8 cellular contexts compared by ENCODE assay signal in the genomic region with DNA sequence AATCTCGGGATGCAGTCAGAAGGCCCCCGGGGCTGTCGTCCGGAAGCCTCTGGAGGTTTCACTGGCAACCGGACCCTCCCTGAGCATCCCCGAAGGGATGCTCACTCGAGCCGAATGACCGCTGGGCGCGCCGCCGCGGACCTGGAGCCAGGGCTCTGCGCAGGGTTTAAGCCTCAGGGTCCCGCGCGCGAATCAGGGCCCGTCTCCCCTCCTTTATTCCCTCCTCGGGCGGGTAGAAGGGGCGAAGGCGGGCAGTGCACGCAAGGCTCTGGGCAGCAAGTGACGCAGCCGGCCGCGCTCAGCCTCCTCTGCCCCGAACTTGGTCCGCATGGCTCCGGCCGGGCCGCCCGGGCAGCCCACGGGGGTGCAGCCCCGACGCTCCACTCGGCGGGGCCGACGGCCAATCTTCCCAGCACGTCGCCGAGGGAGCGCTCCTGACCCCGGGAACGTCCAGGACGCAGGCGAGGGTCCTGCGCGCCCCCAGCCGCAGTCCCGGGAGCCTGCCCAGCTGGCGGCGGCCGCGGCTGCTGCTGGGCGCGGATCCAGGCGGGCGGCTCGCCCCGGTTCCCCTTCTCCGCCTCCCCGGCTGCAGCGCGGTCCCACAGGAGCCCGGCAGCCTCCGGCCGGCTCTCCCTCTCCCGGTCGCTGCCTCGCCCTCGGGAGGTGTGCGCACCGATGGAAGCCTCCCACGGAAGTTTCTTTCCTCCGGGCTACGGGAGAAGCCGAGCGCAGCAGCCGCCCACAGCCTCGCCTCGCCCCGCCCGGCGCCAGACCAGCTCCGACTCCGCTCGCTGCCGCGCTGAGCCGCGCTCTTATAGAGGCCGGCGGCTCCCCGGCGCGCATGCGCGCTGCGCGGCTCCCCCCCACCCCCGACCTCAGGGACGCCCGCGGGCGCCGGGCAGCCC. TPM values are rescaled to one million over a fixed set of nuclear protein-coding genes. Genes with fewer than 3 reads are reported as not detected.
DNase-seq lines count a peak whose midpoint lies in the region; ATAC-seq and TF ChIP-seq lines count a peak whose summit lies in the region.

A gene (minus strand): TSS at position 786 of the 905 bp plus-strand sequence. CDS start 1,041 bp downstream, outside the sequence.

- intact Hi-C loops in activated B cell treated with CpG ODN at 0.5 μM for 24 hours (cut with micrococcal nuclease) (no loop called here), left lung (cut with DNase I) (no loop called here)

- H3K27me3 ChIP-seq in MG63 = peaks cover 33% of the 10 kb centered on the region
- peaks cover 37 to 73% of the 10 kb centered on the region in 2 donors for H3K27me3 ChIP-seq in left lung

- H3K36me3 ChIP-seq in MG63 (no peaks in the 10 kb centered on the region), left lung (no peaks in the 10 kb centered on the region)

- peaks cover 3 to 5% of the 10 kb centered on the region in 2 donors for H3K4me1 ChIP-seq in left lung

- in situ Hi-C loops in Caki2 (cut with HindIII; ENCODE audit: low pct_unique_long_range_greater_than_20kb, low sequenced_read_pairs) = no loop called here

- peaks cover 40% of the 10 kb centered on the region for H3K27me3 Mint-ChIP-seq in activated B cell treated with CpG ODN at 0.5 μM for 24 hours

- TF ChIP-seq CTCF in activated B cell treated with CpG ODN at 0.5 μM for 24 hours (IDR thresholded peaks at IDR 0.05) (no peak), left lung (IDR thresholded peaks at IDR 0.05) (no peak)

- DNase-seq in Caki2 (ENCODE audit: low read depth) = peak; percentile 78
- peak; percentile 35 for DNase-seq in MG63
- no peak for DNase-seq in activated B cell treated with CpG ODN at 0.5 μM for 24 hours
- peak; percentile 26 to 60 for DNase-seq in dermis microvascular lymphatic vessel endothelial cell (ENCODE audit: low read depth in 2 of 2)
- DNase-seq in left lung = peak; percentile 44 to 79
- DNase-seq in stimulated activated CD4-positive, alpha-beta T cell treated with anti-CD3 and anti-CD28 coated beads, TNF-alpha, amount 100 ng/mL, for 4 hours (ENCODE audit: low read depth in 3 of 3) = peak in 2 of 3 experiments; percentile 10

- no peak within 1 kb of the TSS for H3K4me3 Mint-ChIP-seq in activated B cell treated with CpG ODN at 0.5 μM for 24 hours

- H3K27ac Mint-ChIP-seq in activated B cell treated with CpG ODN at 0.5 μM for 24 hours = no peak within 1 kb of the TSS

- H3K27ac ChIP-seq in left lung = no peak within 1 kb of the TSS

- peaks cover 4% of the 10 kb centered on the region for H3K4me1 Mint-ChIP-seq in activated B cell treated with CpG ODN at 0.5 μM for 24 hours

- H3K9me3 Mint-ChIP-seq in activated B cell treated with CpG ODN at 0.5 μM for 24 hours = no peaks in the 10 kb centered on the region

- no peaks in the 10 kb centered on the region for H3K9me3 ChIP-seq in MG63
- H3K9me3 ChIP-seq in left lung = no peaks in the 10 kb centered on the region

- CTCF ChIA-PET in activated B cell treated with CpG ODN at 0.5 μM for 24 hours (lab: Charles Lee) = no interaction called here

- H3K36me3 Mint-ChIP-seq in activated B cell treated with CpG ODN at 0.5 μM for 24 hours (ENCODE audit: low read depth) = no peaks in the 10 kb centered on the region

- H3K4me3 ChIP-seq in MG63 = peak within 1 kb of the TSS; percentile 33
- H3K4me3 ChIP-seq in left lung = peak within 1 kb of the TSS; percentile 38 to 41

- POLR2A ChIA-PET in activated B cell treated with CpG ODN at 0.5 μM for 24 hours (lab: Charles Lee) = no interaction called here

- peak; percentile 34 for ATAC-seq in activated B cell treated with CpG ODN at 0.5 μM for 24 hours (ENCODE audit: low read depth)
- ATAC-seq in left lung = peak; percentile 77
- ATAC-seq in HG02623 (IDR thresholded peaks at IDR 0.05; ENCODE audit: unreplicated experiment) = no peak
- ATAC-seq in HG03196 (IDR thresholded peaks at IDR 0.05; ENCODE audit: unreplicated experiment) = no peak

RNA-seq across cellular contexts. Expression of the gene that starts here (rescaled TPM):
- 127 and 148 TPM in 2 replicates for total RNA-seq in Caki2 (2014; rRNA removed; shearing (Covaris generic); ENCODE audit: low replicate concordance)
- total RNA-seq in MG63 (2014; rRNA removed; shearing (Covaris generic); ENCODE audit: low replicate concordance) = 0.13 TPM in 1 of 2 replicates, not detected in the other
- total RNA-seq in activated B cell treated with CpG ODN at 0.5 μM for 24 hours = not detected in 2 replicates
- total RNA-seq in dermis microvascular lymphatic vessel endothelial cell = 1.8 and 4.0 TPM in 2 replicates
- 10 to 100 TPM; 12.0 to 19.9 TPM for total RNA-seq in left lung

Comparison
In these comparisons a context has a peak if more than half of its experiments do, and no peak if none do; other contexts are left out.
1. Peak in DNase-seq and H3K4me3 ChIP-seq in MG63; RNA of the gene not detected or under 1 TPM.
2. Peak in ATAC-seq in activated B cell treated with CpG ODN at 0.5 μM for 24 hours; RNA of the gene not detected or under 1 TPM.